In genomic region chr2:239386001-239386670, GRCh38 we compare ENCODE assay signal across 25 cellular contexts. TPM values are rescaled to one million over a fixed set of nuclear protein-coding genes. Genes with fewer than 3 reads are reported as not detected.
DNase-seq lines count a peak whose midpoint lies in the region; ATAC-seq and TF ChIP-seq lines count a peak whose summit lies in the region.
"Had no signal": no experiment of that assay in that cellular context is flagged by ENCODE, and none has a peak within 500 bp of the region (broad histone marks: within the 10 kb centered on the region; RNA-seq: fewer than 3 reads in every experiment).

No MANE protein-coding gene starts in this region.

- H2AFZ ChIP-seq in neural progenitor cell (replicated peaks), result no peak overlapping the region

- TF ChIP-seq CTCF in BE2C (IDR thresholded peaks at IDR 0.05; ENCODE audit: low read depth, low read length) (no peak), endodermal cell (conservative IDR thresholded peaks at IDR 0.05) (no peak), neural progenitor cell (IDR thresholded peaks at IDR 0.05) (no peak), upper lobe of right lung (IDR thresholded peaks at IDR 0.05) (no peak)

- H3K27me3 ChIP-seq in BE2C (no peaks in the 10 kb centered on the region), endodermal cell (ENCODE audit: control insufficient read depth, insufficient read depth, low read length, poor library complexity, severe bottlenecking) (no peaks in the 10 kb centered on the region), neural progenitor cell (no peaks in the 10 kb centered on the region), upper lobe of right lung (no peaks in the 10 kb centered on the region)
- no peaks in the 10 kb centered on the region for H3K27me3 ChIP-seq in BLaER1 treated with 17β-estradiol and CSF1 and Interleukin-3, amounts not matched to agents 10 nM and 100 nM
- H3K27me3 ChIP-seq: cardiac muscle cell, testis had no signal

- H3K36me3 Mint-ChIP-seq in endodermal cell (ENCODE audit: low read depth), result peaks cover 14% of the 10 kb centered on the region
- H3K36me3 Mint-ChIP-seq in neural progenitor cell, result peaks cover 40% of the 10 kb centered on the region
- peaks cover 23% of the 10 kb centered on the region for H3K36me3 Mint-ChIP-seq in effector memory CD8-positive, alpha-beta T cell (ENCODE audit: insufficient read depth)

- H3K36me3 ChIP-seq in BE2C (peaks cover 18% of the 10 kb centered on the region), endodermal cell (ENCODE audit: control insufficient read depth, insufficient read depth, low read length) (peaks cover 4% of the 10 kb centered on the region), neural progenitor cell (no peaks in the 10 kb centered on the region), upper lobe of right lung (no peaks in the 10 kb centered on the region)
- H3K36me3 ChIP-seq in BLaER1 treated with 17β-estradiol and CSF1 and Interleukin-3, amounts not matched to agents 10 nM and 100 nM, result peaks cover 14 to 60% (median 34%) of the 10 kb centered on the region in 11 experiments
- H3K36me3 ChIP-seq: cardiac muscle cell had no signal

- peaks cover 10% of the 10 kb centered on the region for H3K4me1 ChIP-seq in BE2C
- H3K4me1 ChIP-seq in BLaER1 treated with 17β-estradiol and CSF1 and Interleukin-3, amounts not matched to agents 10 nM and 100 nM, result peaks cover 29 to 63% (median 60%) of the 10 kb centered on the region in 10 experiments
- no peaks in the 10 kb centered on the region for H3K4me1 ChIP-seq in endodermal cell (ENCODE audit: control insufficient read depth, insufficient read depth, low read length)
- peaks cover 12% of the 10 kb centered on the region for H3K4me1 ChIP-seq in neural progenitor cell
- no peaks in the 10 kb centered on the region for H3K4me1 ChIP-seq in upper lobe of right lung
- H3K4me1 ChIP-seq: testis had no signal

- H3K4me1 Mint-ChIP-seq in endodermal cell (peaks cover 7% of the 10 kb centered on the region), neural progenitor cell (peaks cover 35% of the 10 kb centered on the region)
- peaks cover 7 to 18% of the 10 kb centered on the region in 2 donors for H3K4me1 Mint-ChIP-seq in effector memory CD8-positive, alpha-beta T cell (ENCODE audit: low read depth in 2 of 2)

- peaks cover 56 to 100% (median 93%) of the 10 kb centered on the region in 11 experiments; a peak in 21 of 22 replicates for H4K20me1 ChIP-seq in BLaER1 treated with 17β-estradiol and CSF1 and Interleukin-3, amounts not matched to agents 10 nM and 100 nM
- H4K20me1 ChIP-seq in neural progenitor cell (ENCODE audit: low read depth), result peaks cover 73% of the 10 kb centered on the region

- H3K4me3 Mint-ChIP-seq in endodermal cell (no peak overlapping the region), neural progenitor cell (no peak overlapping the region)
- no peak overlapping the region for H3K4me3 Mint-ChIP-seq in effector memory CD8-positive, alpha-beta T cell
- H3K4me3 Mint-ChIP-seq: activated naive CD4-positive, alpha-beta T cell treated with anti-CD3 and anti-CD28 coated beads, Interleukin-2, amount 10 ng/mL, durations not matched to agents 7 days and 5 days; activated T-cell treated with anti-CD3 and anti-CD28 coated beads, Interleukin-2, amount 50 U/mL, for 4 hours; CD8-positive, alpha-beta T cell; HFFc6 had no signal

- H3K9ac ChIP-seq in BLaER1 treated with 17β-estradiol and CSF1 and Interleukin-3, amounts not matched to agents 10 nM and 100 nM, result peak overlapping the region in 2 of 11 experiments; percentile 18 to 28; a peak in 3 of 22 replicates
- H3K9ac ChIP-seq in endodermal cell (ENCODE audit: extremely low read depth, low read length, poor library complexity, severe bottlenecking) (no peak overlapping the region), neural progenitor cell (no peak overlapping the region)

- H3K27ac Mint-ChIP-seq in endodermal cell (peak overlapping the region; percentile 11), neural progenitor cell (peak overlapping the region; percentile 13)
- no peak overlapping the region for H3K27ac Mint-ChIP-seq in effector memory CD8-positive, alpha-beta T cell
- H3K27ac Mint-ChIP-seq: activated naive CD4-positive, alpha-beta T cell treated with anti-CD3 and anti-CD28 coated beads, Interleukin-2, amount 10 ng/mL, durations not matched to agents 7 days and 5 days; HFFc6 had no signal

- H3F3A ChIP-seq in neural progenitor cell (ENCODE audit: low read depth), result peaks cover 4% of the 10 kb centered on the region

- no peaks in the 10 kb centered on the region for H3K9me3 ChIP-seq in BE2C
- peaks cover 9 to 24% (median 17%) of the 10 kb centered on the region in 11 experiments; a peak in 21 of 22 replicates for H3K9me3 ChIP-seq in BLaER1 treated with 17β-estradiol and CSF1 and Interleukin-3, amounts not matched to agents 10 nM and 100 nM (replicated peaks in 1 of 11)
- no peaks in the 10 kb centered on the region for H3K9me3 ChIP-seq in endodermal cell (ENCODE audit: control insufficient read depth, low read length)
- H3K9me3 ChIP-seq in neural progenitor cell (ENCODE audit: low read depth), result no peaks in the 10 kb centered on the region
- H3K9me3 ChIP-seq in upper lobe of right lung, result no peaks in the 10 kb centered on the region
- H3K9me3 ChIP-seq: testis had no signal

- H3K27ac ChIP-seq in BLaER1 treated with 17β-estradiol and CSF1 and Interleukin-3, amounts not matched to agents 10 nM and 100 nM, result peak overlapping the region in 2 of 11 experiments; percentile 5 to 40; a peak in 1 of 22 replicates
- no peak overlapping the region for H3K27ac ChIP-seq in endodermal cell (ENCODE audit: low read depth, low read length)
- no peak overlapping the region for H3K27ac ChIP-seq in neural progenitor cell
- H3K27ac ChIP-seq in upper lobe of right lung, result no peak overlapping the region
- H3K27ac ChIP-seq: cardiac muscle cell, testis had no signal

- ATAC-seq in upper lobe of right lung, result no peak
- ATAC-seq in effector memory CD8-positive, alpha-beta T cell (replicated peaks), result no peak
- ATAC-seq: activated T-cell treated with anti-CD3 and anti-CD28 coated beads, Interleukin-2, amount 50 U/mL, for 4 hours; CD8-positive, alpha-beta T cell; PC-3 had no signal

- H3K79me2 ChIP-seq in neural progenitor cell (ENCODE audit: low read depth), result peaks cover 93% of the 10 kb centered on the region

- DNase-seq in BE2C (peak; percentile 1), endodermal cell (no peak), neural progenitor cell (ENCODE audit: low spot score) (no peak), medulla oblongata (ENCODE audit: extremely low spot score) (no peak), upper lobe of right lung (no peak)
- DNase-seq in effector memory CD8-positive, alpha-beta T cell, result no peak
- DNase-seq: activated CD4-positive, alpha-beta T cell treated with anti-CD3 and anti-CD28 coated beads for 1 hour; activated CD8-positive, alpha-beta memory T cell treated with anti-CD3 and anti-CD28 coated beads for 24 hours; activated naive CD4-positive, alpha-beta T cell treated with anti-CD3 and anti-CD28 coated beads, Interleukin-2, amount 10 ng/mL, durations not matched to agents 7 days and 5 days; activated T-cell treated with anti-CD3 and anti-CD28 coated beads, Interleukin-2, amount 50 U/mL, for 4 hours; CD8-positive, alpha-beta T cell; DMS153; GF-D8; HFFc6; KBM-7; MM.1S; NCI-H146; NCI-H510A; nucleus accumbens; PC-3; SHP77; small intestine; testis had no signal

- H3K4me2 ChIP-seq in BLaER1 treated with 17β-estradiol and CSF1 and Interleukin-3, amounts not matched to agents 10 nM and 100 nM, result peak overlapping the region in 7 of 11 experiments; percentile 14 to 92 (median 43); a peak in 13 of 22 replicates
- H3K4me2 ChIP-seq in neural progenitor cell, result no peak overlapping the region

- no peak overlapping the region for H3K4me3 ChIP-seq in BE2C (ENCODE audit: low read depth, low read length)
- no peak overlapping the region for H3K4me3 ChIP-seq in BLaER1 treated with 17β-estradiol and CSF1 and Interleukin-3, amounts not matched to agents 10 nM and 100 nM
- H3K4me3 ChIP-seq in endodermal cell (ENCODE audit: low read length), result no peak overlapping the region
- H3K4me3 ChIP-seq in neural progenitor cell, result no peak overlapping the region
- no peak overlapping the region for H3K4me3 ChIP-seq in upper lobe of right lung
- H3K4me3 ChIP-seq: cardiac muscle cell, testis had no signal

- 87 to 91% methylated on average over 19 to 20 of the region's 20 CpGs for WGBS in endodermal cell (ENCODE audit: insufficient coverage in 1 of 2, insufficient read length in 1 of 2), 2 experiments

- no peaks in the 10 kb centered on the region for H3K9me3 Mint-ChIP-seq in endodermal cell
- peaks cover 16% of the 10 kb centered on the region for H3K9me3 Mint-ChIP-seq in neural progenitor cell
- H3K9me3 Mint-ChIP-seq in effector memory CD8-positive, alpha-beta T cell, result no peaks in the 10 kb centered on the region
- H3K9me3 Mint-ChIP-seq: activated naive CD4-positive, alpha-beta T cell treated with anti-CD3 and anti-CD28 coated beads, Interleukin-2, amount 10 ng/mL, durations not matched to agents 7 days and 5 days; activated T-cell treated with anti-CD3 and anti-CD28 coated beads, Interleukin-2, amount 50 U/mL, for 4 hours; CD8-positive, alpha-beta T cell had no signal

- no peaks in the 10 kb centered on the region for H3K27me3 Mint-ChIP-seq in endodermal cell (ENCODE audit: insufficient read depth)
- H3K27me3 Mint-ChIP-seq in neural progenitor cell (ENCODE audit: insufficient read depth, low read depth), result peaks cover 2% of the 10 kb centered on the region
- no peaks in the 10 kb centered on the region for H3K27me3 Mint-ChIP-seq in effector memory CD8-positive, alpha-beta T cell
- H3K27me3 Mint-ChIP-seq: activated naive CD4-positive, alpha-beta T cell treated with anti-CD3 and anti-CD28 coated beads, Interleukin-2, amount 10 ng/mL, durations not matched to agents 7 days and 5 days had no signal

- intact Hi-C loops in upper lobe of right lung (cut with DNase I), result no loop called here

RNA-seq across cellular contexts. Expression of gene HDAC4, which starts 14.7 kb away (rescaled TPM):
- 9.3 TPM for polyA plus RNA-seq in BE2C (2012; ENCODE audit: insufficient read depth, insufficient read length, low read depth)
- 10 to 100 TPM; 45.7 to 51.2 TPM for total RNA-seq in endodermal cell
- 11.1 TPM for polyA plus RNA-seq in endodermal cell (2013, experiment 1 of 2)
- polyA plus RNA-seq in endodermal cell (2013, experiment 2 of 2), result 13.9 TPM
- 36.0 and 40.8 TPM in 2 replicates for total RNA-seq in neural progenitor cell (ENCODE audit: low replicate concordance)
- total RNA-seq in upper lobe of right lung, result 44.1 TPM

Comparison
In these comparisons a context has a peak if more than half of its experiments do, and no peak if none do; other contexts are left out.
1. H3K27ac Mint-ChIP-seq: peak in endodermal cell (single experiment) and neural progenitor cell (single experiment); none in effector memory CD8-positive, alpha-beta T cell (0 of 2).